In the genomic region with DNA sequence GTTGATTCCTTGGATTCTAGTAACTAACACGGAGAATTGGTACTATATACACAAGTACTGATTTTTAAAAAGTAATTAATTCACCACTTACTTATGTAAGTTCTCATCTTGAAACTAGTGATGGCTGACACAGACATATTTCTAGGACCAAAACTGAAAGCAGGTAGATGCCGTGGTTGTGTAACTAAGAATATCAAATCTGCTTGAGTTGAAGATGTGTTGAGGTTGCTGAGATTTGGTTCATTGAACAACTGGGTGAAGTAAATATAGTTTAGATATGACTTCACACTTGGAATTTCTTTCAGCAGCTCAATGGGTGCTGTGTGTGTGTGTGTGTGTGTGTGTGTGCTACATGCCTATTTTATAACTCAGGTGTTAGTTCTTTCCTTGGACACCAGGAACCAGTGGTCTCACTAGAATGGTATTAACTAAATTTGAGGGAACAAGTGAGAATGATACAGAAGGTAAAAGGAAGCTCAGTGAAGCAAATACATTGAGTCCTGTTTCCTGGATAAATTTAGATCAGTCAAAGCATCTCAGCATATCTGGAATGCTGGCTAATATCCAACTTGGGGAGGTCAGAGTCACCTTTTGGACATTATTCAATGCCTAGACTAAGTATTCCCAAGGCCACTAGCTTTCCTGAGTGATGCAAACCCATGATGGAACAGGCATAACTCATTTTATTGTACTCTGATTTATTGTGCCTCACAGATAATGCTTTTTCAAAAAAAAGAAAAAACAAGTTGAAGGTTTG, we compare ENCODE assay signal across 10 cellular contexts.
A peak's percentile ranks its signal among the peaks of the same experiment; 100 is the strongest.
DNase-seq lines count a peak whose midpoint lies in the region; ATAC-seq and TF ChIP-seq lines count a peak whose summit lies in the region.
"Had no signal": no experiment of that assay in that cellular context is flagged by ENCODE, and none has a peak within 500 bp of the region (broad histone marks: within the 10 kb centered on the region; RNA-seq: fewer than 3 reads in every experiment).

No MANE protein-coding gene starts in this region.

- H3K36me3 ChIP-seq in MM.1S (replicated peaks; ENCODE audit: insufficient read depth, low read length) (no peaks in the 10 kb centered on the region), BE2C (no peaks in the 10 kb centered on the region)

- H3K9me2 ChIP-seq in MM.1S (replicated peaks; ENCODE audit: insufficient read depth, low read length): no peaks in the 10 kb centered on the region

- no peaks in the 10 kb centered on the region for H3F3A ChIP-seq in MM.1S (ENCODE audit: insufficient read depth, low read length)

- no peaks in the 10 kb centered on the region for H4K20me1 ChIP-seq in MM.1S (ENCODE audit: insufficient read depth, low read length)

- H3K9me3 ChIP-seq in MM.1S (replicated peaks; ENCODE audit: insufficient read depth, low read length): no peaks in the 10 kb centered on the region
- no peaks in the 10 kb centered on the region for H3K9me3 ChIP-seq in BE2C

- no peaks in the 10 kb centered on the region for H3K79me2 ChIP-seq in MM.1S (ENCODE audit: low read length)

- H3K4me3 ChIP-seq in MM.1S (ENCODE audit: low read length): no peak overlapping the region
- no peak overlapping the region for H3K4me3 ChIP-seq in coronary artery
- H3K4me3 ChIP-seq in BE2C (ENCODE audit: low read depth, low read length): no peak overlapping the region

- no peak overlapping the region for H3K27ac ChIP-seq in MM.1S (ENCODE audit: low read length)
- no peak overlapping the region for H3K27ac ChIP-seq in coronary artery

- H3K9ac ChIP-seq in MM.1S (ENCODE audit: low read length): no peak overlapping the region

- no peak overlapping the region for H2AFZ ChIP-seq in MM.1S (ENCODE audit: low read length)

- DNase-seq in A172 (ENCODE audit: low spot score) (peak; percentile 8), GM19238 (ENCODE audit: insufficient read length, low spot score) (peak; percentile 2), MM.1S (peak; percentile 73), NCI-H1694 (lab: John Stamatoyannopoulos, UW) (no peak), coronary artery (ENCODE audit: low spot score) (no peak), BE2C (no peak), posterior vena cava (ENCODE audit: low spot score) (no peak)
- DNase-seq: activated naive CD8-positive, alpha-beta T cell treated with anti-CD3 and anti-CD28 coated beads, Interleukin-2, amount 50 U/mL, for 24 hours; NCI-H1417 treated with DMSO at 0.1 percent for 48 hours had no signal

- H3K27me3 ChIP-seq in MM.1S (replicated peaks; ENCODE audit: insufficient read depth, low read length): 0 out of 2 replicates have a peak, but pooled peaks cover 3% of the 10 kb centered on the region
- H3K27me3 ChIP-seq in BE2C: no peaks in the 10 kb centered on the region

- intact Hi-C loops in posterior vena cava (cut with DNase I): no loop called here

- TF ChIP-seq CTCF in MM.1S (IDR thresholded peaks at IDR 0.05; ENCODE audit: low read length): no peak
- TF ChIP-seq CTCF in coronary artery (IDR thresholded peaks at IDR 0.05): no peak
- TF ChIP-seq CTCF in BE2C (IDR thresholded peaks at IDR 0.05; ENCODE audit: low read depth, low read length): no peak

- peak overlapping the region; percentile 6; the same call in 1 of the 2 replicates for H3K4me2 ChIP-seq in MM.1S (ENCODE audit: low read depth, low read length)

- ATAC-seq in HG02852 (IDR thresholded peaks at IDR 0.05; ENCODE audit: unreplicated experiment): peak; percentile 98
- ATAC-seq: activated naive CD8-positive, alpha-beta T cell treated with anti-CD3 and anti-CD28 coated beads, Interleukin-2, amount 50 U/mL, for 24 hours had no signal

- H3K4me1 ChIP-seq in MM.1S (ENCODE audit: low read length) (peaks cover 14% of the 10 kb centered on the region), BE2C (no peaks in the 10 kb centered on the region)

Comparison
In these comparisons a context has a peak if more than half of its experiments do, and no peak if none do; other contexts are left out.
1. DNase-seq: peak in A172 (single experiment), GM19238 (single experiment) and MM.1S (single experiment); none in NCI-H1694 (single experiment), coronary artery (single experiment), BE2C (single experiment) and posterior vena cava (single experiment).